Comparison of ENCODE assay signal across 10 cellular contexts in the genomic region with DNA sequence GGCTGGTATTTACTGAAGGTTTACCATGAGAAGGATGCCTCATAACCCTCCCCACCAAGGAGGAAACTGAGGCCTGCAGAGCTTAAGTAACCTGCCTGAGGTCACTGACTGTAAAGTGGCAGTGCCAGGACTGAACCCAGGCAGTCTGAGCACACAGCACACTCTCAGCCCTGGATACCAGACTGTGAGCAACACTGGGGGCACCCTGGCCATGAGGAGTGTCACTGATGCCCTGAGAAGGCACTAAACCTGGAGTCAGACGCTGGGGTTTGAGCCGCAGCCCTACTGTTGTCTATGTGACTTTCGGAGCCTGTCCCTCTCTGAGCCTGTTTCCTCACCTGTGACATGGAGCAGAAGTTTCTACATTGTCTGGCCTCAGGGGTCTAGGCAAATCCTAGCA. TPM values are rescaled to one million over a fixed set of nuclear protein-coding genes. Genes with fewer than 3 reads are reported as not detected.
A peak's percentile ranks its signal among the peaks of the same experiment; 100 is the strongest.
DNase-seq lines count a peak whose midpoint lies in the region; ATAC-seq, FAIRE-seq and TF ChIP-seq lines count a peak whose summit lies in the region.
"Had no signal": no experiment of that assay in that cellular context is flagged by ENCODE, and none has a peak within 500 bp of the region (broad histone marks: within the 10 kb centered on the region; RNA-seq: fewer than 3 reads in every experiment).

No MANE protein-coding gene starts in this region.

- peaks cover 31% of the 10 kb centered on the region for H3K79me2 ChIP-seq in GM12878 (ENCODE audit: control insufficient read depth, insufficient read depth, low read length)

- H3K4me3 Mint-ChIP-seq in naive thymus-derived CD8-positive, alpha-beta T cell = no peak overlapping the region
- H3K4me3 Mint-ChIP-seq: GM23338 had no signal

- H3K4me1 Mint-ChIP-seq in naive thymus-derived CD8-positive, alpha-beta T cell = peaks cover 12 to 85% (median 53%) of the 10 kb centered on the region in 4 donors
- H3K4me1 Mint-ChIP-seq: GM23338 had no signal

- peak overlapping the region in 9 of 10 donors; percentile 34 to 95 (median 77) for H3K27ac Mint-ChIP-seq in naive thymus-derived CD8-positive, alpha-beta T cell
- H3K27ac Mint-ChIP-seq: GM23338 had no signal

- H3K27ac ChIP-seq in A549 (peak overlapping the region; percentile 7 to 67; a peak in 4 of 6 replicates), GM12878 (ENCODE audit: control insufficient read depth, insufficient read depth) (peak overlapping the region; percentile 75)

- RAD21 ChIA-PET in GM12878 (lab: Charles Lee; ENCODE audit: unreplicated experiment) = interaction anchor here (1.0 to 3.7 kb wide), 4 partner anchors 11 to 95 kb away, joined by 4 to 17 read pairs (median 11); no protein-coding TSS in a partner anchor

- TF ChIP-seq RAD21 in A549 (conservative IDR thresholded peaks at IDR 0.05 in 1 of 2, IDR thresholded peaks at IDR 0.05 in 1 of 2) (no peak), GM12878 (IDR thresholded peaks at IDR 0.05; ENCODE audit: insufficient read depth, low read depth, low read length) (no peak)

- no peak for TF ChIP-seq POLR2A in A549 (IDR thresholded peaks at IDR 0.05; ENCODE audit: low read length)
- TF ChIP-seq POLR2A in GM12878 (IDR thresholded peaks at IDR 0.05; ENCODE audit: low read depth, low read length) = no peak

- no peak for FAIRE-seq in A549 (lab: Jason Lieb, UNC)
- FAIRE-seq in GM12878 (lab: Jason Lieb, UNC) = no peak
- FAIRE-seq: endometrium had no signal

- H3K27me3 ChIP-seq in GM12878 (replicated peaks in 1 of 2; ENCODE audit: control insufficient read depth in 2 of 2, insufficient read depth in 2 of 2, low read length in 1 of 2) = no peaks in the 10 kb centered on the region

- WGBS in A549 (ENCODE audit: missing lambda C conversion rate) = 97% methylated on average over 3 of the region's 3 CpGs
- 97% methylated on average over 3 of the region's 3 CpGs for WGBS in GM12878 (ENCODE audit: insufficient coverage, insufficient replicate concordance, low lambda C conversion rate, missing lambda C conversion rate)

- DNase-seq in A549 (ENCODE audit: low read depth in 1 of 2, low spot score in 1 of 2) (no peak), GM12878 (ENCODE audit: low read depth, low spot score) (no peak), GM13977 (ENCODE audit: low spot score) (no peak), putamen (ENCODE audit: low spot score) (no peak), DMS153 treated with DMSO at 0.1 percent for 48 hours (lab: John Stamatoyannopoulos, UW; ENCODE audit: unreplicated experiment) (no peak)
- no peak for DNase-seq in naive thymus-derived CD8-positive, alpha-beta T cell

- H3K9me3 Mint-ChIP-seq in naive thymus-derived CD8-positive, alpha-beta T cell = no peaks in the 10 kb centered on the region

- H3K4me2 ChIP-seq in A549 (peak overlapping the region; percentile 61), GM12878 (ENCODE audit: control insufficient read depth, insufficient read depth) (peak overlapping the region; percentile 19)
- H3K4me2 ChIP-seq: GM23338 had no signal

- H3K4me3 ChIP-seq in A549 (no peak overlapping the region), GM12878 (no peak overlapping the region)
- H3K4me3 ChIP-seq: GM23338 had no signal

- H2AFZ ChIP-seq in GM12878 (ENCODE audit: control insufficient read depth, low read depth, low read length) = no peak overlapping the region
- H2AFZ ChIP-seq: GM23338 had no signal

- TF ChIP-seq EP300 in A549 (IDR thresholded peaks at IDR 0.05) (no peak), GM12878 (IDR thresholded peaks at IDR 0.05; ENCODE audit: borderline replicate concordance in 1 of 2, control insufficient read depth in 1 of 2, low read depth in 2 of 2, low read length in 2 of 2) (no peak)

- H3K36me3 Mint-ChIP-seq in naive thymus-derived CD8-positive, alpha-beta T cell = peaks cover 0 to 85% (median 29%) of the 10 kb centered on the region in 3 donors

- POLR2A ChIA-PET in A549 (lab: Yijun Ruan, JAX) = interaction anchor here (1.1 kb wide), 1 partner anchor 32 kb away, joined by 4 read pairs; no protein-coding TSS in a partner anchor
- POLR2A ChIA-PET in GM12878 (lab: Charles Lee) = interaction anchor here (0.6 to 2.8 kb wide), 7 partner anchors 9 to 106 kb away, joined by 3 to 23 read pairs (median 5); no protein-coding TSS in a partner anchor
- POLR2A ChIA-PET in naive thymus-derived CD8-positive, alpha-beta T cell (lab: Charles Lee) = interaction anchor here (0.9 kb wide), 1 partner anchor 9 kb away, joined by 7 read pairs; no protein-coding TSS in a partner anchor

- no peak for TF ChIP-seq CTCF in A549 (IDR thresholded peaks at IDR 0.05)
- TF ChIP-seq CTCF in GM12878 (IDR thresholded peaks at IDR 0.05 in 2 of 3, conservative IDR thresholded peaks at IDR 0.05 in 1 of 3; ENCODE audit: control insufficient read depth in 2 of 3, extremely low read depth in 1 of 3, insufficient read depth in 1 of 3, low read depth in 3 of 3, low read length in 3 of 3) = no peak
- no peak for TF ChIP-seq CTCF in GM13977 (IDR thresholded peaks at IDR 0.05; ENCODE audit: extremely low read depth, insufficient read depth, missing control alignments)

- CTCF ChIA-PET in A549 (lab: Yijun Ruan, JAX) (interaction anchor here (1.0 to 1.2 kb wide), 2 partner anchors 12 to 20 kb away, joined by 3 read pairs; no protein-coding TSS in a partner anchor), GM12878 (lab: Yijun Ruan, JAX) (interaction anchor here (0.9 to 3.4 kb wide), 7 partner anchors 13 to 96 kb away, joined by 3 to 15 read pairs (median 5); a partner anchor contains a TSS)

- intact Hi-C loops in GM12878 (cut with micrococcal nuclease; ENCODE audit: unreplicated experiment) = no loop called here

- H3K4me1 ChIP-seq in A549 (peaks cover 84% of the 10 kb centered on the region), GM12878 (ENCODE audit: control insufficient read depth, insufficient read depth, low read length) (peaks cover 52% of the 10 kb centered on the region)

- H3K27me3 Mint-ChIP-seq in naive thymus-derived CD8-positive, alpha-beta T cell = no peaks in the 10 kb centered on the region

- SMC1A ChIA-PET in GM12878 (lab: Charles Lee; ENCODE audit: uncharacterized antibody, unreplicated experiment) = interaction anchor here (0.5 to 6.3 kb wide), 10 partner anchors 10 to 232 kb away, joined by 3 to 58 read pairs (median 9); no protein-coding TSS in a partner anchor

- H3K36me3 ChIP-seq in GM12878 (ENCODE audit: control insufficient read depth in 2 of 2, insufficient read depth in 2 of 2, low read length in 1 of 2) = peaks cover 37 to 51% of the 10 kb centered on the region in 2 experiments

- H3K9me3 ChIP-seq in A549 (no peaks in the 10 kb centered on the region), GM12878 (replicated peaks; ENCODE audit: control insufficient read depth, insufficient read depth, low read length) (no peaks in the 10 kb centered on the region)

- ATAC-seq in A549 = peak in 1 of 2 experiments; percentile 3; a peak in 1 of 6 replicates
- peak; percentile 5 for ATAC-seq in GM19043 (IDR thresholded peaks at IDR 0.05; ENCODE audit: low read depth, unreplicated experiment)
- ATAC-seq in GM12878 = peak; percentile 13
- no peak for ATAC-seq in naive thymus-derived CD8-positive, alpha-beta T cell
- no peak for ATAC-seq in HG03439 (IDR thresholded peaks at IDR 0.05; ENCODE audit: unreplicated experiment)
- ATAC-seq: GM23338 had no signal

- no TSS peak for BruUV-seq in GM12878 (replicated peaks; lab: Mats Ljungman, UMichigan)

- in situ Hi-C loops in GM12878 (cut with MboI) = no loop called here
- in situ Hi-C loops in GM13977 (cut with MboI; ENCODE audit: low pct_unique_long_range_greater_than_20kb, low sequenced_read_pairs, unreplicated experiment) = no loop called here

- H4K20me1 ChIP-seq in GM12878 (ENCODE audit: control insufficient read depth, insufficient read depth) = no peaks in the 10 kb centered on the region; the same call in 1 of the 2 replicates

- peak overlapping the region; percentile 45; the same call in 1 of the 2 replicates for H3K9ac ChIP-seq in GM12878 (ENCODE audit: control insufficient read depth, insufficient read depth, low read length)

RNA-seq across cellular contexts. Expression of a gene that starts 36.2 kb away (rescaled TPM):
- polyA plus RNA-seq in A549 (2011; rRNA removed) = 180 and 191 TPM in 2 replicates
- polyA plus RNA-seq in A549 (2012; cell fraction: cytosol; rRNA removed) = 52.5 and 77.2 TPM in 2 replicates
- 58.3 and 75.3 TPM in 2 replicates for polyA plus RNA-seq in A549 (2012; cell fraction: nucleus; rRNA removed)
- 140 to 182 TPM (median 167 TPM) in 3 replicates for polyA plus RNA-seq in A549 (2017; fragmentation: RNase III; extraction: RNeasy Plus Mini Kit Qiagen cat#74134 plus additional on column Dnase treatment)
- polyA minus RNA-seq in A549 (2011; rRNA and poly(A)+ RNA removed) = 251 and 259 TPM in 2 replicates
- 47.6 and 51.1 TPM in 2 replicates for total RNA-seq in GM12878 (2013; cell fraction: nucleolus; rRNA removed)
- 23.4 and 24.2 TPM in 2 replicates for total RNA-seq in GM12878 (2014; rRNA removed)
- 12.7 and 15.3 TPM in 2 replicates for total RNA-seq in GM12878 (2014; rRNA removed; fragmentation: Illumina TruSeq; extraction: Trizol)
- 77.5 and 79.0 TPM in 2 replicates for total RNA-seq in GM12878 (2021)
- polyA plus RNA-seq in GM12878 (2011; ENCODE audit: low read depth) = 50.1 TPM
- polyA plus RNA-seq in GM12878 (2011; rRNA removed) = 29.6 and 36.5 TPM in 2 replicates
- polyA plus RNA-seq in GM12878 (2011; cell fraction: cytosol; rRNA removed) = 36.7 and 49.7 TPM in 2 replicates
- 16.8 and 18.8 TPM in 2 replicates for polyA plus RNA-seq in GM12878 (2011; cell fraction: nucleus; rRNA removed)
- 58.2 and 65.9 TPM in 2 replicates for polyA plus RNA-seq in GM12878 (2012)
- 66.7 and 68.8 TPM in 2 replicates for polyA plus RNA-seq in GM12878 (2014; fragmentation: Illumina TruSeq; extraction: Trizol)
- polyA plus RNA-seq in GM12878 (2014; fragmentation: Nextera tagmentation; extraction: Ambion mirVana) = 10 to 100 TPM; 22.4 to 23.3 TPM
- 42.6 and 45.5 TPM in 2 replicates for polyA plus RNA-seq in GM12878 (2014; rRNA removed)
- polyA plus RNA-seq in GM12878 (2016; fragmentation: Nextera tagmentation; extraction: Ambion mirVana) = 10 to 100 TPM; 50.2 to 50.8 TPM
- polyA minus RNA-seq in GM12878 (2011; rRNA and poly(A)+ RNA removed) = 48.3 and 58.3 TPM in 2 replicates
- 25.8 and 27.2 TPM in 2 replicates for polyA minus RNA-seq in GM12878 (2011; cell fraction: cytosol; rRNA and poly(A)+ RNA removed)
- 10.3 and 16.8 TPM in 2 replicates for polyA minus RNA-seq in GM12878 (2011; cell fraction: nucleus; rRNA and poly(A)+ RNA removed)
- 10 to 100 TPM; 28.7 to 30.8 TPM for total RNA-seq in naive thymus-derived CD8-positive, alpha-beta T cell
- polyA plus RNA-seq in naive thymus-derived CD8-positive, alpha-beta T cell = 10 to 100 TPM; 15.1 to 24.2 (median 18.6) TPM

RNA-seq across cellular contexts. Expression of a gene that starts 54.5 kb away (rescaled TPM):
- 25.3 and 26.0 TPM in 2 replicates for polyA plus RNA-seq in A549 (2011; rRNA removed)
- 8.5 and 10.5 TPM in 2 replicates for polyA plus RNA-seq in A549 (2012; cell fraction: cytosol; rRNA removed)
- 4.8 and 6.9 TPM in 2 replicates for polyA plus RNA-seq in A549 (2012; cell fraction: nucleus; rRNA removed)
- 25.0 to 26.5 TPM (median 25.6 TPM) in 3 replicates for polyA plus RNA-seq in A549 (2017; fragmentation: RNase III; extraction: RNeasy Plus Mini Kit Qiagen cat#74134 plus additional on column Dnase treatment)
- polyA minus RNA-seq in A549 (2011; rRNA and poly(A)+ RNA removed) = 17.4 and 18.3 TPM in 2 replicates
- total RNA-seq in GM12878 (2013; cell fraction: nucleolus; rRNA removed) = 17.9 and 19.4 TPM in 2 replicates
- 22.8 and 26.6 TPM in 2 replicates for total RNA-seq in GM12878 (2014; rRNA removed)
- 33.4 and 34.6 TPM in 2 replicates for total RNA-seq in GM12878 (2014; rRNA removed; fragmentation: Illumina TruSeq; extraction: Trizol)
- 19.7 and 20.4 TPM in 2 replicates for total RNA-seq in GM12878 (2021)
- polyA plus RNA-seq in GM12878 (2011; ENCODE audit: low read depth) = 11.8 TPM
- polyA plus RNA-seq in GM12878 (2011; rRNA removed) = 21.1 and 27.5 TPM in 2 replicates
- 11.3 and 11.4 TPM in 2 replicates for polyA plus RNA-seq in GM12878 (2011; cell fraction: cytosol; rRNA removed)
- polyA plus RNA-seq in GM12878 (2011; cell fraction: nucleus; rRNA removed) = 7.2 and 8.2 TPM in 2 replicates
- 12.9 and 13.9 TPM in 2 replicates for polyA plus RNA-seq in GM12878 (2012)
- polyA plus RNA-seq in GM12878 (2014; fragmentation: Illumina TruSeq; extraction: Trizol) = 22.2 and 26.0 TPM in 2 replicates
- polyA plus RNA-seq in GM12878 (2014; fragmentation: Nextera tagmentation; extraction: Ambion mirVana) = 10 to 100 TPM; 18.5 to 20.7 TPM
- polyA plus RNA-seq in GM12878 (2014; rRNA removed) = 16.5 and 20.0 TPM in 2 replicates
- 10 to 100 TPM; 20.2 to 22.0 TPM for polyA plus RNA-seq in GM12878 (2016; fragmentation: Nextera tagmentation; extraction: Ambion mirVana)
- polyA minus RNA-seq in GM12878 (2011; rRNA and poly(A)+ RNA removed) = 22.7 and 27.6 TPM in 2 replicates
- 9.6 and 10.7 TPM in 2 replicates for polyA minus RNA-seq in GM12878 (2011; cell fraction: cytosol; rRNA and poly(A)+ RNA removed)
- 5.0 and 6.0 TPM in 2 replicates for polyA minus RNA-seq in GM12878 (2011; cell fraction: nucleus; rRNA and poly(A)+ RNA removed)
- total RNA-seq in naive thymus-derived CD8-positive, alpha-beta T cell = 10 to 100 TPM; 29.5 to 30.9 TPM
- polyA plus RNA-seq in naive thymus-derived CD8-positive, alpha-beta T cell = 10 to 100 TPM; 19.5 to 24.3 (median 23.7) TPM

Comparison
In these comparisons a context has a peak if more than half of its experiments do, and no peak if none do; other contexts are left out.
1. ATAC-seq: peak in GM19043 (single experiment) and GM12878 (single experiment); none in naive thymus-derived CD8-positive, alpha-beta T cell (0 of 2) and HG03439 (single experiment).